ENCODE assay signal across 1 cellular context in genomic region chr2:143034292-143035074, GRCh38.
A peak's percentile ranks its signal among the peaks of the same experiment; 100 is the strongest.
TF ChIP-seq lines count a peak whose summit lies in the region.

No MANE protein-coding gene starts in this region.

TF ChIP-seq in HepG2, 621 proteins besides CTCF, POLR2A, EP300 and RAD21 (continued from another document and continues in another):
- no peak for TF ChIP-seq REST (IDR thresholded peaks at IDR 0.05; ENCODE audit: borderline replicate concordance in 1 of 2, low read depth in 1 of 2, low read length in 2 of 2)
- no peak for TF ChIP-seq ZNF552 (CRISPR knock-in tag; IDR thresholded peaks at IDR 0.05; ENCODE audit: borderline replicate concordance)
- TF ChIP-seq CCDC6 (CRISPR knock-in tag; IDR thresholded peaks at IDR 0.05), result no peak
- TF ChIP-seq NFYC (CRISPR knock-in tag; IDR thresholded peaks at IDR 0.05), result no peak
- no peak for TF ChIP-seq HNRNPK (IDR thresholded peaks at IDR 0.05; ENCODE audit: low read depth, low read length, poor library complexity, severe bottlenecking)
- TF ChIP-seq ZBTB38 (CRISPR knock-in tag; IDR thresholded peaks at IDR 0.05), result no peak
- no peak for TF ChIP-seq ZNF512B (CRISPR knock-in tag; IDR thresholded peaks at IDR 0.05; ENCODE audit: borderline replicate concordance)
- TF ChIP-seq SMAD3 (CRISPR knock-in tag; IDR thresholded peaks at IDR 0.05), result peak; percentile 63; the same call in 1 of the 2 replicates
- TF ChIP-seq NFIB (CRISPR knock-in tag; IDR thresholded peaks at IDR 0.05; ENCODE audit: borderline replicate concordance), result no peak
- TF ChIP-seq IRX3 (CRISPR knock-in tag; IDR thresholded peaks at IDR 0.05; ENCODE audit: borderline replicate concordance, low read depth), result no peak
- no peak for TF ChIP-seq ONECUT2 (CRISPR knock-in tag; IDR thresholded peaks at IDR 0.05)
- no peak for TF ChIP-seq ZBTB42 (CRISPR knock-in tag; IDR thresholded peaks at IDR 0.05)
- no peak for TF ChIP-seq NBN (conservative IDR thresholded peaks at IDR 0.05)
- no peak for TF ChIP-seq ZNF878 (CRISPR knock-in tag; IDR thresholded peaks at IDR 0.05)
- TF ChIP-seq PHF21A (CRISPR knock-in tag; IDR thresholded peaks at IDR 0.05), result no peak
- TF ChIP-seq ZNF276 (CRISPR knock-in tag; IDR thresholded peaks at IDR 0.05; ENCODE audit: low read depth), result no peak
- TF ChIP-seq MIER3 (CRISPR knock-in tag; IDR thresholded peaks at IDR 0.05; ENCODE audit: borderline replicate concordance), result 0 out of 2 replicates have a peak, but pooled peaks have one; percentile 49
- no peak for TF ChIP-seq MYC (CRISPR knock-in tag; IDR thresholded peaks at IDR 0.05; ENCODE audit: borderline replicate concordance)
- no peak for TF ChIP-seq FOXP4 (CRISPR knock-in tag; IDR thresholded peaks at IDR 0.05)
- peak; percentile 55 for TF ChIP-seq STAG1 (CRISPR knock-in tag; IDR thresholded peaks at IDR 0.05)
- TF ChIP-seq ZNF577 (CRISPR knock-in tag; IDR thresholded peaks at IDR 0.05; ENCODE audit: borderline replicate concordance, low read depth), result no peak
- TF ChIP-seq TCF7 (IDR thresholded peaks at IDR 0.05; ENCODE audit: low read depth), result no peak
- no peak for TF ChIP-seq ZNF841 (CRISPR knock-in tag; IDR thresholded peaks at IDR 0.05; ENCODE audit: borderline replicate concordance)
- TF ChIP-seq JUN (CRISPR knock-in tag; IDR thresholded peaks at IDR 0.05), result no peak
- TF ChIP-seq HNRNPUL1 (IDR thresholded peaks at IDR 0.05; ENCODE audit: low read depth, low read length), result no peak
- TF ChIP-seq ZFP90 (CRISPR knock-in tag; IDR thresholded peaks at IDR 0.05; ENCODE audit: borderline replicate concordance), result no peak
- no peak for TF ChIP-seq SP2 (CRISPR knock-in tag; IDR thresholded peaks at IDR 0.05)
- no peak for TF ChIP-seq ZFP91 (CRISPR knock-in tag; IDR thresholded peaks at IDR 0.05; ENCODE audit: borderline replicate concordance)
- no peak for TF ChIP-seq KDM2A (CRISPR knock-in tag; IDR thresholded peaks at IDR 0.05; ENCODE audit: borderline replicate concordance, low read depth)
- TF ChIP-seq HMGXB3 (CRISPR knock-in tag; IDR thresholded peaks at IDR 0.05; ENCODE audit: borderline replicate concordance), result no peak
- no peak for TF ChIP-seq SATB2 (CRISPR knock-in tag; IDR thresholded peaks at IDR 0.05)
- TF ChIP-seq ZNF121 (CRISPR knock-in tag; IDR thresholded peaks at IDR 0.05), result no peak
- TF ChIP-seq ZMYM4 (CRISPR knock-in tag; IDR thresholded peaks at IDR 0.05), result no peak
- no peak for TF ChIP-seq NFE2L1 (CRISPR knock-in tag; IDR thresholded peaks at IDR 0.05; ENCODE audit: borderline replicate concordance)
- no peak for TF ChIP-seq ZNF34 (CRISPR knock-in tag; IDR thresholded peaks at IDR 0.05; ENCODE audit: borderline replicate concordance)
- no peak for TF ChIP-seq ZNF33A (CRISPR knock-in tag; IDR thresholded peaks at IDR 0.05; ENCODE audit: borderline replicate concordance)
- TF ChIP-seq TERF1 (CRISPR knock-in tag; IDR thresholded peaks at IDR 0.05), result no peak
- TF ChIP-seq ZNF781 (CRISPR knock-in tag; IDR thresholded peaks at IDR 0.05; ENCODE audit: borderline replicate concordance, not compliant biosample characterization), result no peak
- no peak for TF ChIP-seq ZFP36L1 (CRISPR knock-in tag; IDR thresholded peaks at IDR 0.05)
